16 cellular contexts compared by ENCODE assay signal in genomic region chr14:22218729-22219128, GRCh38.
DNase-seq lines count a peak whose midpoint lies in the region; ATAC-seq lines count a peak whose summit lies in the region.
"Had no signal": no experiment of that assay in that cellular context is flagged by ENCODE, and none has a peak within 500 bp of the region (broad histone marks: within the 10 kb centered on the region; RNA-seq: fewer than 3 reads in every experiment).

No MANE protein-coding gene starts in this region.

- H3K4me3 Mint-ChIP-seq in activated naive CD4-positive, alpha-beta T cell treated with anti-CD3 and anti-CD28 coated beads, Interleukin-2, amount 10 ng/mL, durations not matched to agents 7 days and 5 days = no peak overlapping the region
- H3K4me3 Mint-ChIP-seq in activated CD4-positive, alpha-beta memory T cell treated with anti-CD3 and anti-CD28 coated beads, Interleukin-2, amount 10 ng/mL, durations not matched to agents 7 days and 5 days = no peak overlapping the region
- no peak overlapping the region for H3K4me3 Mint-ChIP-seq in naive B cell
- H3K4me3 Mint-ChIP-seq: B cell had no signal

- H3K9me3 Mint-ChIP-seq in activated naive CD4-positive, alpha-beta T cell treated with anti-CD3 and anti-CD28 coated beads, Interleukin-2, amount 10 ng/mL, durations not matched to agents 7 days and 5 days = no peaks in the 10 kb centered on the region
- no peaks in the 10 kb centered on the region for H3K9me3 Mint-ChIP-seq in activated CD4-positive, alpha-beta memory T cell treated with anti-CD3 and anti-CD28 coated beads, Interleukin-2, amount 10 ng/mL, durations not matched to agents 7 days and 5 days
- H3K9me3 Mint-ChIP-seq in naive B cell = peaks cover 0 to 4% (median 0%) of the 10 kb centered on the region in 7 donors
- H3K9me3 Mint-ChIP-seq: CD4-positive, alpha-beta memory T cell had no signal

- no peaks in the 10 kb centered on the region for H3K27me3 Mint-ChIP-seq in activated naive CD4-positive, alpha-beta T cell treated with anti-CD3 and anti-CD28 coated beads, Interleukin-2, amount 10 ng/mL, durations not matched to agents 7 days and 5 days
- H3K27me3 Mint-ChIP-seq in activated CD4-positive, alpha-beta memory T cell treated with anti-CD3 and anti-CD28 coated beads, Interleukin-2, amount 10 ng/mL, durations not matched to agents 7 days and 5 days = no peaks in the 10 kb centered on the region
- H3K27me3 Mint-ChIP-seq in naive B cell = peaks cover 21 to 29% (median 23%) of the 10 kb centered on the region in 3 donors
- H3K27me3 Mint-ChIP-seq: CD4-positive, alpha-beta memory T cell had no signal

- DNase-seq in activated naive CD4-positive, alpha-beta T cell treated with anti-CD3 and anti-CD28 coated beads, Interleukin-2, amount 10 ng/mL, durations not matched to agents 7 days and 5 days = peak; percentile 30
- DNase-seq in activated naive CD4-positive, alpha-beta T cell treated with anti-CD3 and anti-CD28 coated beads, Interleukin-2, amount 50 U/mL, for 16 hours = no peak
- peak; percentile 16 for DNase-seq in activated CD4-positive, alpha-beta memory T cell treated with anti-CD3 and anti-CD28 coated beads, Interleukin-2, amount 10 ng/mL, durations not matched to agents 7 days and 5 days
- DNase-seq in naive B cell = no peak
- no peak for DNase-seq in NCI-H2171 treated with DMSO at 0.1 percent for 48 hours (lab: John Stamatoyannopoulos, UW)
- DNase-seq: DMS79, KG1, MG63, NCI-H1092 treated with DMSO at 0.1 percent for 48 hours, NCI-H1694 treated with DMSO at 0.1 percent for 48 hours, NCI-H774, SHP77 treated with DMSO at 0.1 percent for 48 hours had no signal

- no peaks in the 10 kb centered on the region for H3K9me3 ChIP-seq in KOPT-K1 (ENCODE audit: insufficient read depth, low read length, poor library complexity, severe bottlenecking)
- H3K9me3 ChIP-seq: MG63 had no signal

- POLR2A ChIA-PET in activated CD4-positive, alpha-beta memory T cell treated with anti-CD3 and anti-CD28 coated beads, Interleukin-2, amount 10 ng/mL, durations not matched to agents 7 days and 5 days (lab: Charles Lee) = no interaction called here

- peaks cover 19% of the 10 kb centered on the region for H3K4me1 Mint-ChIP-seq in activated naive CD4-positive, alpha-beta T cell treated with anti-CD3 and anti-CD28 coated beads, Interleukin-2, amount 10 ng/mL, durations not matched to agents 7 days and 5 days
- peaks cover 14% of the 10 kb centered on the region for H3K4me1 Mint-ChIP-seq in activated CD4-positive, alpha-beta memory T cell treated with anti-CD3 and anti-CD28 coated beads, Interleukin-2, amount 10 ng/mL, durations not matched to agents 7 days and 5 days
- peaks cover 0 to 9% (median 6%) of the 10 kb centered on the region in 3 donors for H3K4me1 Mint-ChIP-seq in naive B cell

- H3K36me3 Mint-ChIP-seq in activated naive CD4-positive, alpha-beta T cell treated with anti-CD3 and anti-CD28 coated beads, Interleukin-2, amount 10 ng/mL, durations not matched to agents 7 days and 5 days = no peaks in the 10 kb centered on the region
- no peaks in the 10 kb centered on the region for H3K36me3 Mint-ChIP-seq in activated CD4-positive, alpha-beta memory T cell treated with anti-CD3 and anti-CD28 coated beads, Interleukin-2, amount 10 ng/mL, durations not matched to agents 7 days and 5 days (ENCODE audit: low read depth)
- H3K36me3 Mint-ChIP-seq in naive B cell = no peaks in the 10 kb centered on the region
- H3K36me3 Mint-ChIP-seq: CD4-positive, alpha-beta memory T cell had no signal

- H3K27ac Mint-ChIP-seq in activated naive CD4-positive, alpha-beta T cell treated with anti-CD3 and anti-CD28 coated beads, Interleukin-2, amount 10 ng/mL, durations not matched to agents 7 days and 5 days = peak overlapping the region; percentile 64
- no peak overlapping the region for H3K27ac Mint-ChIP-seq in activated CD4-positive, alpha-beta memory T cell treated with anti-CD3 and anti-CD28 coated beads, Interleukin-2, amount 10 ng/mL, durations not matched to agents 7 days and 5 days
- H3K27ac Mint-ChIP-seq in naive B cell = no peak overlapping the region
- H3K27ac Mint-ChIP-seq: B cell had no signal

- CTCF ChIA-PET in activated naive CD4-positive, alpha-beta T cell treated with anti-CD3 and anti-CD28 coated beads, Interleukin-2, amount 10 ng/mL, durations not matched to agents 7 days and 5 days (lab: Charles Lee) = no interaction called here
- CTCF ChIA-PET in activated CD4-positive, alpha-beta memory T cell treated with anti-CD3 and anti-CD28 coated beads, Interleukin-2, amount 10 ng/mL, durations not matched to agents 7 days and 5 days (lab: Charles Lee) = interaction anchor here (1.0 kb wide), 1 partner anchor 351 kb away, joined by 3 read pairs; no protein-coding TSS in a partner anchor

- peak overlapping the region; percentile 20 for H3K27ac ChIP-seq in KOPT-K1 (ENCODE audit: low read depth, low read length, poor library complexity, severe bottlenecking)

- ATAC-seq in naive B cell (ENCODE audit: low read depth in 2 of 2) = peak; percentile 30 to 58
- ATAC-seq in HG03025 (IDR thresholded peaks at IDR 0.05; ENCODE audit: low FRiP score, unreplicated experiment) = no peak

- no peaks in the 10 kb centered on the region for H3K36me3 ChIP-seq in KOPT-K1 (ENCODE audit: insufficient read depth, low read length)
- H3K36me3 ChIP-seq: MG63 had no signal

Comparison
In these comparisons a context has a peak if more than half of its experiments do, and no peak if none do; other contexts are left out.
1. DNase-seq: peak in activated naive CD4-positive, alpha-beta T cell treated with anti-CD3 and anti-CD28 coated beads, Interleukin-2, amount 10 ng/mL, durations not matched to agents 7 days and 5 days (single experiment) and activated CD4-positive, alpha-beta memory T cell treated with anti-CD3 and anti-CD28 coated beads, Interleukin-2, amount 10 ng/mL, durations not matched to agents 7 days and 5 days (single experiment); none in activated naive CD4-positive, alpha-beta T cell treated with anti-CD3 and anti-CD28 coated beads, Interleukin-2, amount 50 U/mL, for 16 hours (single experiment), naive B cell (single experiment) and NCI-H2171 treated with DMSO at 0.1 percent for 48 hours (single experiment).